ENCODE assay signal across 15 cellular contexts in the genomic region with DNA sequence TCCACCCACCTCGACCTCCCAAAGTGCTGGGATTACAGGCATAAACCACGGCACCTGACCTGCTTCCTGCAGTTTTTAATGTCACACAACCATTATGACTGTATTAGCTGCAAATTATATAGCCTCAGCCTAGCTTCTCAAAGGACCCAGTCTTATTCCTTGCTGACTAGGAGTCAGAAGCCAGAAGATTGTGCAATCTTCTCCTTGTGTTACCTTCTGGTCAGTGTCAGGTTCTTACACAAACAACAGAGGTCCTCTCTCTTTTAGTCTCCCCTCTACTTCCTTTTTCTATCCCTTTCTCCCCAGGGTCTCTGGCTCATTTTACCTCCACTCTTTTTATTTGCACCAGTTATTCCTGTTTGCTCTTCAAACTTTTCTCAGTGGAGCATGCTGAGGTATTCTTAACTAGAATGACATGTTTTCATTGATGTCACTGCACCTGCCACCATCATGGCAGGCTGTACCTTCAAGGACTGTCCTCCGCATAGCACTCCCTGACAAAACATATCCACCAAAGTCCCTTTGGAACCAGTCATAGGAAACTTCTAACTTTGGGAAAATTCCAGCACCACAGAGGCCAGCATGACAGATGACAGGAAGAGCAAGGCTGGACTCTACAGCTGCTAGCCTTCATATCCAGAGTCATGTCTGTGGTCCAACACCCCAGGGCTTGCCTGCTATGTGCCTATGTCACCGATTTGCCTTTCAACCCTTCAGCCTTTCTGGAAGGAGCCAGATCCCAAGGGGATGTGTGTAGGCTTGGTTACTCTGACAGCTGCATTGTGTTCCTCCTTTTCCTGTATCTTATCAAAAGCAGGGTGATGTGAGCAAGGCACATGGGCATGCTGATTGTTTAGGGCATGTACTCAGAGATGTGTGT. TPM values are rescaled to one million over a fixed set of nuclear protein-coding genes. Genes with fewer than 3 reads are reported as not detected.
DNase-seq lines count a peak whose midpoint lies in the region; ATAC-seq and TF ChIP-seq lines count a peak whose summit lies in the region.
"Had no signal": no experiment of that assay in that cellular context is flagged by ENCODE, and none has a peak within 500 bp of the region (broad histone marks: within the 10 kb centered on the region; RNA-seq: fewer than 3 reads in every experiment).

No MANE protein-coding gene starts in this region.

- peaks cover 39% of the 10 kb centered on the region for H3K27me3 ChIP-seq in OCI-LY3 (ENCODE audit: low read depth, low read length)

- H2AFZ ChIP-seq in OCI-LY3 (ENCODE audit: low read depth, low read length) = no peak overlapping the region

- TF ChIP-seq CTCF in OCI-LY3 (IDR thresholded peaks at IDR 0.05; ENCODE audit: low read depth, low read length) = no peak

- DNase-seq in NCI-H510A treated with DMSO at 0.1 percent for 48 hours (lab: John Stamatoyannopoulos, UW) (peak; percentile 14), NCI-H510A (lab: John Stamatoyannopoulos, UW) (no peak), LHCN-M2 (ENCODE audit: low read depth) (peak; percentile 29), renal cortical epithelial cell (ENCODE audit: low read depth) (peak; percentile 39)
- no peak for DNase-seq in stimulated activated naive CD4-positive, alpha-beta T cell (lab: John Stamatoyannopoulos, UW)
- no peak for DNase-seq in activated naive CD4-positive, alpha-beta T cell treated with anti-CD3 and anti-CD28 coated beads, Interleukin-2, amount 50 U/mL, for 16 hours
- DNase-seq: COR-L47, DMS153, H7, NCI-H1105, NCI-H187 had no signal

- H3K79me2 ChIP-seq in OCI-LY3 (ENCODE audit: low read length) = no peaks in the 10 kb centered on the region

- peak overlapping the region; percentile 48 for H3K4me2 ChIP-seq in OCI-LY3 (ENCODE audit: low read length)

- no peak overlapping the region for H3K27ac ChIP-seq in OCI-LY3 (ENCODE audit: low read length)

- H3K9ac ChIP-seq in OCI-LY3 (ENCODE audit: low read length) = no peak overlapping the region

- 0 out of 2 replicates have a peak, but pooled peaks cover 6% of the 10 kb centered on the region for H3K9me3 ChIP-seq in OCI-LY3 (ENCODE audit: insufficient read depth, low read length)

- peak overlapping the region; percentile 49 for H3K4me3 ChIP-seq in OCI-LY3 (ENCODE audit: low read length)
- H3K4me3 ChIP-seq: K562 had no signal

- ATAC-seq in GM19328 (IDR thresholded peaks at IDR 0.05; ENCODE audit: unreplicated experiment) = no peak
- ATAC-seq: K562, Panc1 had no signal

- H3K4me1 ChIP-seq in OCI-LY3 (ENCODE audit: low read length) = peaks cover 16% of the 10 kb centered on the region

- H4K20me1 ChIP-seq in OCI-LY3 (ENCODE audit: insufficient read depth, low read length) = no peaks in the 10 kb centered on the region

- no peaks in the 10 kb centered on the region for H3K36me3 ChIP-seq in OCI-LY3 (replicated peaks; ENCODE audit: low read depth, low read length)

RNA-seq across cellular contexts. Expression of a gene that starts 45.2 kb away (rescaled TPM):
- 11.8 and 13.8 TPM in 2 replicates for total RNA-seq in LHCN-M2 (2014; rRNA removed)
- polyA plus RNA-seq in LHCN-M2 (2012) = 5.6 TPM
- 11.1 and 37.9 TPM in 2 replicates for total RNA-seq in renal cortical epithelial cell

Comparison
In these comparisons a context has a peak if more than half of its experiments do, and no peak if none do; other contexts are left out.
1. DNase-seq: peak in NCI-H510A treated with DMSO at 0.1 percent for 48 hours (single experiment), LHCN-M2 (single experiment) and renal cortical epithelial cell (single experiment); none in NCI-H510A (single experiment), stimulated activated naive CD4-positive, alpha-beta T cell (0 of 6) and activated naive CD4-positive, alpha-beta T cell treated with anti-CD3 and anti-CD28 coated beads, Interleukin-2, amount 50 U/mL, for 16 hours (single experiment).